In the genomic region with DNA sequence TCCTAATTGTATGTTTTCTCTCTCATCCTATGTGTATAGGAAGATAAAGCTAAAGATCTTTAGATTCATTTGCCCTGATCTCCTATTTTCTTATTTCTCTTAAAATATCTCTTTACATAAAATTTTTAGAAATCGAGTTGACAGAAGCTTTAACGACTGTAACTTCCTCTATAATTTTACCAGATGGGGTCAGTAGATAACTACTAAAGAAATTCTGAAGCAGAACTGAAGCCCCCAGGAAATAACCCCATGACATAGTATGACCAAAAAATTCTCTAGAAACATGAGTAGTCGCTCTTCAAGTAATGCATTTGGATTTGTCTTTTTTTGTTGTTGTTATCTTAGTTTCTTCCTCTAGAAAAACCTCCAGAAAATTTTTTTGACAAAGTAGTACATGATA, we compare ENCODE assay signal across 2 cellular contexts.
TF ChIP-seq lines count a peak whose summit lies in the region.

No MANE protein-coding gene starts in this region.

TF ChIP-seq in liver, 16 proteins besides CTCF, POLR2A, EP300 and RAD21 (continued from another document):
- TF ChIP-seq, protein P1, sequence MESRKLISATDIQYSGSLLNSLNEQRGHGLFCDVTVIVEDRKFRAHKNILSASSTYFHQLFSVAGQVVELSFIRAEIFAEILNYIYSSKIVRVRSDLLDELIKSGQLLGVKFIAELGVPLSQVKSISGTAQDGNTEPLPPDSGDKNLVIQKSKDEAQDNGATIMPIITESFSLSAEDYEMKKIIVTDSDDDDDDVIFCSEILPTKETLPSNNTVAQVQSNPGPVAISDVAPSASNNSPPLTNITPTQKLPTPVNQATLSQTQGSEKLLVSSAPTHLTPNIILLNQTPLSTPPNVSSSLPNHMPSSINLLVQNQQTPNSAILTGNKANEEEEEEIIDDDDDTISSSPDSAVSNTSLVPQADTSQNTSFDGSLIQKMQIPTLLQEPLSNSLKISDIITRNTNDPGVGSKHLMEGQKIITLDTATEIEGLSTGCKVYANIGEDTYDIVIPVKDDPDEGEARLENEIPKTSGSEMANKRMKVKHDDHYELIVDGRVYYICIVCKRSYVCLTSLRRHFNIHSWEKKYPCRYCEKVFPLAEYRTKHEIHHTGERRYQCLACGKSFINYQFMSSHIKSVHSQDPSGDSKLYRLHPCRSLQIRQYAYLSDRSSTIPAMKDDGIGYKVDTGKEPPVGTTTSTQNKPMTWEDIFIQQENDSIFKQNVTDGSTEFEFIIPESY (IDR thresholded peaks at IDR 0.05): no peak
- TF ChIP-seq SP1 (IDR thresholded peaks at IDR 0.05) (no peak), JUND (IDR thresholded peaks at IDR 0.05) (no peak), HNF4G (IDR thresholded peaks at IDR 0.05) (no peak), YY1 (IDR thresholded peaks at IDR 0.05) (no peak)
- TF ChIP-seq, protein P2, sequence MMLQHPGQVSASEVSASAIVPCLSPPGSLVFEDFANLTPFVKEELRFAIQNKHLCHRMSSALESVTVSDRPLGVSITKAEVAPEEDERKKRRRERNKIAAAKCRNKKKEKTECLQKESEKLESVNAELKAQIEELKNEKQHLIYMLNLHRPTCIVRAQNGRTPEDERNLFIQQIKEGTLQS (IDR thresholded peaks at IDR 0.05): no peak

TF ChIP-seq in HepG2, 621 proteins besides CTCF, POLR2A, EP300 and RAD21 (continued from another document):
- no peak for TF ChIP-seq KLF15 (CRISPR knock-in tag; IDR thresholded peaks at IDR 0.05; ENCODE audit: borderline replicate concordance)
- TF ChIP-seq, protein P3, sequence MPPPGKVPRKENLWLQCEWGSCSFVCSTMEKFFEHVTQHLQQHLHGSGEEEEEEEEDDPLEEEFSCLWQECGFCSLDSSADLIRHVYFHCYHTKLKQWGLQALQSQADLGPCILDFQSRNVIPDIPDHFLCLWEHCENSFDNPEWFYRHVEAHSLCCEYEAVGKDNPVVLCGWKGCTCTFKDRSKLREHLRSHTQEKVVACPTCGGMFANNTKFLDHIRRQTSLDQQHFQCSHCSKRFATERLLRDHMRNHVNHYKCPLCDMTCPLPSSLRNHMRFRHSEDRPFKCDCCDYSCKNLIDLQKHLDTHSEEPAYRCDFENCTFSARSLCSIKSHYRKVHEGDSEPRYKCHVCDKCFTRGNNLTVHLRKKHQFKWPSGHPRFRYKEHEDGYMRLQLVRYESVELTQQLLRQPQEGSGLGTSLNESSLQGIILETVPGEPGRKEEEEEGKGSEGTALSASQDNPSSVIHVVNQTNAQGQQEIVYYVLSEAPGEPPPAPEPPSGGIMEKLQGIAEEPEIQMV (CRISPR knock-in tag; IDR thresholded peaks at IDR 0.05; ENCODE audit: low read depth): no peak
- TF ChIP-seq, protein P4, sequence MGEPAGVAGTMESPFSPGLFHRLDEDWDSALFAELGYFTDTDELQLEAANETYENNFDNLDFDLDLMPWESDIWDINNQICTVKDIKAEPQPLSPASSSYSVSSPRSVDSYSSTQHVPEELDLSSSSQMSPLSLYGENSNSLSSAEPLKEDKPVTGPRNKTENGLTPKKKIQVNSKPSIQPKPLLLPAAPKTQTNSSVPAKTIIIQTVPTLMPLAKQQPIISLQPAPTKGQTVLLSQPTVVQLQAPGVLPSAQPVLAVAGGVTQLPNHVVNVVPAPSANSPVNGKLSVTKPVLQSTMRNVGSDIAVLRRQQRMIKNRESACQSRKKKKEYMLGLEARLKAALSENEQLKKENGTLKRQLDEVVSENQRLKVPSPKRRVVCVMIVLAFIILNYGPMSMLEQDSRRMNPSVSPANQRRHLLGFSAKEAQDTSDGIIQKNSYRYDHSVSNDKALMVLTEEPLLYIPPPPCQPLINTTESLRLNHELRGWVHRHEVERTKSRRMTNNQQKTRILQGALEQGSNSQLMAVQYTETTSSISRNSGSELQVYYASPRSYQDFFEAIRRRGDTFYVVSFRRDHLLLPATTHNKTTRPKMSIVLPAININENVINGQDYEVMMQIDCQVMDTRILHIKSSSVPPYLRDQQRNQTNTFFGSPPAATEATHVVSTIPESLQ (CRISPR knock-in tag; conservative IDR thresholded peaks at IDR 0.05): no peak
- no peak for TF ChIP-seq RFX1 (IDR thresholded peaks at IDR 0.05)
- TF ChIP-seq FOXA3 (CRISPR knock-in tag; IDR thresholded peaks at IDR 0.05): no peak
- no peak for TF ChIP-seq KDM4B (CRISPR knock-in tag; IDR thresholded peaks at IDR 0.05)
- TF ChIP-seq CREM (IDR thresholded peaks at IDR 0.05): no peak
- no peak for TF ChIP-seq CREM (CRISPR knock-in tag; IDR thresholded peaks at IDR 0.05)
- TF ChIP-seq ZNF557 (CRISPR knock-in tag; IDR thresholded peaks at IDR 0.05): no peak
- no peak for TF ChIP-seq ZNF329 (CRISPR knock-in tag; IDR thresholded peaks at IDR 0.05; ENCODE audit: low read depth)
- no peak for TF ChIP-seq ZBTB8A (CRISPR knock-in tag; IDR thresholded peaks at IDR 0.05; ENCODE audit: borderline replicate concordance, low read depth)
- TF ChIP-seq, protein P5, sequence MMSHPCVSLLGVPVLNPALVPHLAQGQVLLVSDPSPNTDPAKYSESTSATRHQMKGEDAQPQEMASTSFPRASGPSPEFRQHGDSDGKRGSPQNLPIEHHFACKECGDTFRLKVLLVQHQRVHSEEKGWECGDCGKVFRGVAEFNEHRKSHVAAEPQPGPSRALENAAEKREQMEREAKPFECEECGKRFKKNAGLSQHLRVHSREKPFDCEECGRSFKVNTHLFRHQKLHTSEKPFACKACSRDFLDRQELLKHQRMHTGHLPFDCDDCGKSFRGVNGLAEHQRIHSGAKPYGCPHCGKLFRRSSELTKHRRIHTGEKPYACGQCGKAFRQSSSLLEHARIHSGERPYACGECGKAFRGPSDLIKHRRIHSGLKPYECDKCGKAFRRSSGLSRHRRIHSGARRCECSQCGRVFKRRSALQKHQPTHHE (CRISPR knock-in tag; IDR thresholded peaks at IDR 0.05; ENCODE audit: borderline replicate concordance): no peak
- no peak for TF ChIP-seq ZNF652 (CRISPR knock-in tag; IDR thresholded peaks at IDR 0.05; ENCODE audit: borderline replicate concordance, low read depth)
- no peak for TF ChIP-seq ZNF607 (CRISPR knock-in tag; IDR thresholded peaks at IDR 0.05; ENCODE audit: borderline replicate concordance)
- TF ChIP-seq ZNF510 (CRISPR knock-in tag; IDR thresholded peaks at IDR 0.05; ENCODE audit: low read depth): no peak
- no peak for TF ChIP-seq ZNF713 (CRISPR knock-in tag; IDR thresholded peaks at IDR 0.05)
- no peak for TF ChIP-seq GABPB1 (CRISPR knock-in tag; IDR thresholded peaks at IDR 0.05)
